Comparison of ENCODE assay signal across 9 cellular contexts in genomic region chr22:49724030-49724892, GRCh38.
A peak's percentile ranks its signal among the peaks of the same experiment; 100 is the strongest.
DNase-seq lines count a peak whose midpoint lies in the region; ATAC-seq and TF ChIP-seq lines count a peak whose summit lies in the region.
"Had no signal": no experiment of that assay in that cellular context is flagged by ENCODE, and none has a peak within 500 bp of the region (broad histone marks: within the 10 kb centered on the region; RNA-seq: fewer than 3 reads in every experiment).

No MANE protein-coding gene starts in this region.

- intact Hi-C loops in A673 (cut with micrococcal nuclease; ENCODE audit: unreplicated experiment): no loop called here

- H3K36me3 Mint-ChIP-seq in activated T-cell treated with anti-CD3 and anti-CD28 coated beads, Interleukin-2, amount 50 U/mL, for 4 hours (ENCODE audit: insufficient read depth): no peaks in the 10 kb centered on the region

- H3K4me3 ChIP-seq in A673 (ENCODE audit: low read depth, low read length, poor library complexity, severe bottlenecking) (peak overlapping the region; percentile 55), mononuclear cell (ENCODE audit: low read length) (peak overlapping the region; percentile 12)

- H3K36me3 ChIP-seq in A673 (ENCODE audit: insufficient read depth, low read length, poor library complexity, severe bottlenecking) (no peaks in the 10 kb centered on the region), KOPT-K1 (ENCODE audit: insufficient read depth, low read length) (no peaks in the 10 kb centered on the region)
- H3K36me3 ChIP-seq: tibial artery had no signal

- peak; percentile 29 to 59 for ATAC-seq in activated T-cell treated with anti-CD3 and anti-CD28 coated beads, Interleukin-2, amount 50 U/mL, for 4 hours
- ATAC-seq in GM21526 (IDR thresholded peaks at IDR 0.05; ENCODE audit: low FRiP score, unreplicated experiment) (no peak), GM19395 (IDR thresholded peaks at IDR 0.05; ENCODE audit: unreplicated experiment) (no peak)

- H3K9me3 Mint-ChIP-seq in activated T-cell treated with anti-CD3 and anti-CD28 coated beads, Interleukin-2, amount 50 U/mL, for 4 hours: no peaks in the 10 kb centered on the region

- CTCF ChIA-PET in A673 (lab: Charles Lee) (interaction anchor here (0.9 kb wide), 1 partner anchor 12 kb away, joined by 4 read pairs; no protein-coding TSS in a partner anchor), RWPE1 (lab: Yijun Ruan, JAX) (no interaction called here)

- TF ChIP-seq CTCF in A673 (conservative IDR thresholded peaks at IDR 0.05; ENCODE audit: low read depth, low read length) (no peak), RWPE1 (conservative IDR thresholded peaks at IDR 0.05; ENCODE audit: low read depth) (no peak)

- BruUV-seq in A673 (replicated peaks; lab: Mats Ljungman, UMichigan): no TSS peak

- H3K27me3 Mint-ChIP-seq in activated T-cell treated with anti-CD3 and anti-CD28 coated beads, Interleukin-2, amount 50 U/mL, for 4 hours (ENCODE audit: low read depth): peaks cover 25% of the 10 kb centered on the region

- POLR2A ChIA-PET in A673 (lab: Charles Lee; ENCODE audit: low non-redundant PET): no interaction called here
- POLR2A ChIA-PET in RWPE1 (lab: Yijun Ruan, JAX; ENCODE audit: low non-redundant PET): no interaction called here

- H3K4me1 Mint-ChIP-seq in activated T-cell treated with anti-CD3 and anti-CD28 coated beads, Interleukin-2, amount 50 U/mL, for 4 hours (ENCODE audit: low read depth): peaks cover 8% of the 10 kb centered on the region

- peak overlapping the region; percentile 93 for H3K4me3 Mint-ChIP-seq in activated T-cell treated with anti-CD3 and anti-CD28 coated beads, Interleukin-2, amount 50 U/mL, for 4 hours

- H3K27ac ChIP-seq in A673 (ENCODE audit: low read depth, low read length, poor library complexity, severe bottlenecking): peak overlapping the region; percentile 37
- peak overlapping the region; percentile 50 for H3K27ac ChIP-seq in KOPT-K1 (ENCODE audit: low read depth, low read length, poor library complexity, severe bottlenecking)
- no peak overlapping the region for H3K27ac ChIP-seq in RWPE1
- H3K27ac ChIP-seq: tibial artery had no signal

- DNase-seq in A673 (ENCODE audit: low spot score) (peak; percentile 54), SIG-M5 (lab: John Stamatoyannopoulos, UW) (no peak), RWPE1 (ENCODE audit: low spot score) (no peak)
- no peak for DNase-seq in activated T-cell treated with anti-CD3 and anti-CD28 coated beads, Interleukin-2, amount 50 U/mL, for 4 hours

- H3K9me3 ChIP-seq in A673 (ENCODE audit: low read depth, low read length, poor library complexity, severe bottlenecking): no peaks in the 10 kb centered on the region
- no peaks in the 10 kb centered on the region for H3K9me3 ChIP-seq in KOPT-K1 (ENCODE audit: insufficient read depth, low read length, poor library complexity, severe bottlenecking)
- H3K9me3 ChIP-seq in mononuclear cell (ENCODE audit: low read depth, low read length): no peaks in the 10 kb centered on the region
- H3K9me3 ChIP-seq: tibial artery had no signal

- peaks cover 30% of the 10 kb centered on the region for H3K27me3 ChIP-seq in A673 (replicated peaks; ENCODE audit: insufficient read depth, low read depth, low read length, poor library complexity)
- H3K27me3 ChIP-seq in mononuclear cell (ENCODE audit: insufficient read depth, low read length): peaks cover 42% of the 10 kb centered on the region

- H3K4me1 ChIP-seq in A673 (ENCODE audit: insufficient read depth, low read length, poor library complexity, severe bottlenecking): peaks cover 10% of the 10 kb centered on the region
- H3K4me1 ChIP-seq in mononuclear cell (ENCODE audit: insufficient read depth, low read length): peaks cover 13% of the 10 kb centered on the region

Comparison
In these comparisons a context has a peak if more than half of its experiments do, and no peak if none do; other contexts are left out.
1. ATAC-seq: peak in activated T-cell treated with anti-CD3 and anti-CD28 coated beads, Interleukin-2, amount 50 U/mL, for 4 hours (2 of 2); none in GM21526 (single experiment) and GM19395 (single experiment).